In the genomic region with DNA sequence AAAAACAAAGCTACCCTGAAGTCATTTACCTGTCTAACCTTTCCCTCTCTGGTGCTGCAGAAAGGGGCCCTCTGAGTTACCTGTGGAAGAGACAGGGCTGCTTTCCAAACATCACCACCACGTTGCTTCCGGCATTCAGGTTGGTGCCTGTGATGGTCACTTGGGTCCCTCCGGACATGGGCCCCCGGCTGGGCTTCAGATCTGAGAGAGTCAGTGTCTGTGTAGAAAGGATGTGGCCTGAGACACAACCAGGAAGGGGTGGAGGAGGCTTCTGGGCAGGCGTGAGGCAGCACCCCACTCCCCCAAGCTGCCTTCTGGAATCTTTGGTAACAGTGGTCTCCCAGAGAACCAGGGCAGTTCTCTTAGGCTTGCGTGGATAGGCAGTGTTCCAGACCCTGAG, we compare ENCODE assay signal across 20 cellular contexts.
DNase-seq lines count a peak whose midpoint lies in the region; ATAC-seq, FAIRE-seq and TF ChIP-seq lines count a peak whose summit lies in the region.
"Had no signal": no experiment of that assay in that cellular context is flagged by ENCODE, and none has a peak within 500 bp of the region (broad histone marks: within the 10 kb centered on the region; RNA-seq: fewer than 3 reads in every experiment).

No MANE protein-coding gene starts in this region.

- TF ChIP-seq CTCF in GM23338 (conservative IDR thresholded peaks at IDR 0.05; ENCODE audit: low read depth in 2 of 2) (no peak), WTC11 (IDR thresholded peaks at IDR 0.05) (no peak), kidney (IDR thresholded peaks at IDR 0.05; ENCODE audit: borderline replicate concordance, extremely low read depth, insufficient read depth) (no peak), upper lobe of right lung (IDR thresholded peaks at IDR 0.05) (no peak), A673 (conservative IDR thresholded peaks at IDR 0.05; ENCODE audit: low read depth, low read length) (no peak)

- H3K27ac Mint-ChIP-seq in GM23338 (no peak overlapping the region), WTC11 (peak overlapping the region; percentile 9; the same call in 1 of the 2 replicates)
- H3K27ac Mint-ChIP-seq: B cell; CD4-positive, CD25-positive, alpha-beta regulatory T cell; CD8-positive, alpha-beta memory T cell had no signal

- no peaks in the 10 kb centered on the region for H4K20me1 ChIP-seq in GM23338 (replicated peaks; ENCODE audit: insufficient read depth)
- H4K20me1 ChIP-seq: BLaER1 treated with 17β-estradiol and CSF1 and Interleukin-3, amounts not matched to agents 10 nM and 100 nM had no signal

- FAIRE-seq in kidney (lab: Jason Lieb, UNC), result no peak
- FAIRE-seq: GM12878, HTR-8/SVneo had no signal

- no TSS peak for BruUV-seq in A673 (replicated peaks; lab: Mats Ljungman, UMichigan)

- H3K4me3 ChIP-seq in GM23338 (no peak overlapping the region), kidney (ENCODE audit: low read length in 2 of 2) (no peak overlapping the region), upper lobe of right lung (no peak overlapping the region), A673 (ENCODE audit: low read depth, low read length, poor library complexity, severe bottlenecking) (no peak overlapping the region)
- H3K4me3 ChIP-seq: BLaER1 treated with 17β-estradiol and CSF1 and Interleukin-3, amounts not matched to agents 10 nM and 100 nM; GM12878 had no signal

- CTCF ChIA-PET in WTC11 (lab: Charles Lee), result interaction anchor here (1.5 to 2.4 kb wide), 2 partner anchors 65 to 242 kb away, joined by 7 to 8 read pairs; no protein-coding TSS in a partner anchor
- CTCF ChIA-PET in A673 (lab: Charles Lee), result no interaction called here

- no peak overlapping the region for H2AFZ ChIP-seq in GM23338

- peaks cover 13% of the 10 kb centered on the region for H3K27me3 Mint-ChIP-seq in GM23338 (ENCODE audit: insufficient read depth, low read depth, poor library complexity)
- peaks cover 16% of the 10 kb centered on the region for H3K27me3 Mint-ChIP-seq in WTC11 (ENCODE audit: low read depth)

- no peaks in the 10 kb centered on the region for H3K79me2 ChIP-seq in GM23338 (replicated peaks; ENCODE audit: insufficient read depth)

- H3K9me3 Mint-ChIP-seq in GM23338, result peaks cover 22% of the 10 kb centered on the region
- H3K9me3 Mint-ChIP-seq in WTC11, result peaks cover 18% of the 10 kb centered on the region

- intact Hi-C loops in kidney (cut with DNase I), result no loop called here
- intact Hi-C loops in upper lobe of right lung (cut with DNase I), result no loop called here
- intact Hi-C loops in A673 (cut with micrococcal nuclease; ENCODE audit: unreplicated experiment), result no loop called here

- POLR2A ChIA-PET in WTC11 (lab: Charles Lee), result interaction anchor here (0.6 to 0.7 kb wide), 2 partner anchors 12 to 599 kb away, joined by 3 read pairs; no protein-coding TSS in a partner anchor
- POLR2A ChIA-PET in A673 (lab: Charles Lee; ENCODE audit: low non-redundant PET), result no interaction called here

- H3K4me1 Mint-ChIP-seq in GM23338 (peaks cover 51% of the 10 kb centered on the region), WTC11 (peaks cover 59% of the 10 kb centered on the region)
- H3K4me1 Mint-ChIP-seq: B cell; CD4-positive, CD25-positive, alpha-beta regulatory T cell; CD8-positive, alpha-beta memory T cell had no signal

- H3K27ac ChIP-seq in GM23338 (ENCODE audit: low read depth), result peak overlapping the region; percentile 86; the same call in 1 of the 2 replicates
- no peak overlapping the region for H3K27ac ChIP-seq in kidney (ENCODE audit: low read depth in 2 of 2, low read length in 2 of 2)
- H3K27ac ChIP-seq in upper lobe of right lung, result no peak overlapping the region
- no peak overlapping the region for H3K27ac ChIP-seq in A673 (ENCODE audit: low read depth, low read length, poor library complexity, severe bottlenecking)
- H3K27ac ChIP-seq: BLaER1 treated with 17β-estradiol and CSF1 and Interleukin-3, amounts not matched to agents 10 nM and 100 nM had no signal

- ATAC-seq in GM23338 (no peak), WTC11 (no peak), upper lobe of right lung (no peak), GM21390 (IDR thresholded peaks at IDR 0.05; ENCODE audit: unreplicated experiment) (no peak)
- ATAC-seq: GM12878 had no signal

- H3K9me3 ChIP-seq in kidney (ENCODE audit: control insufficient read depth in 1 of 2, low read length in 2 of 2) (peaks cover 0 to 10% of the 10 kb centered on the region in 2 donors), upper lobe of right lung (peaks cover 5% of the 10 kb centered on the region), A673 (ENCODE audit: low read depth, low read length, poor library complexity, severe bottlenecking) (peaks cover 12% of the 10 kb centered on the region)

- peak overlapping the region; percentile 9; the same call in 1 of the 2 replicates for H3K4me2 ChIP-seq in GM23338
- H3K4me2 ChIP-seq: BLaER1 treated with 17β-estradiol and CSF1 and Interleukin-3, amounts not matched to agents 10 nM and 100 nM had no signal

- peaks cover 28% of the 10 kb centered on the region for H3K4me1 ChIP-seq in GM23338 (ENCODE audit: insufficient read depth)
- no peaks in the 10 kb centered on the region for H3K4me1 ChIP-seq in kidney (ENCODE audit: control insufficient read depth in 1 of 2, insufficient read depth in 1 of 2, low read depth in 1 of 2, low read length in 2 of 2)
- H3K4me1 ChIP-seq in upper lobe of right lung, result no peaks in the 10 kb centered on the region
- H3K4me1 ChIP-seq in A673 (ENCODE audit: insufficient read depth, low read length, poor library complexity, severe bottlenecking), result no peaks in the 10 kb centered on the region
- H3K4me1 ChIP-seq: BLaER1 treated with 17β-estradiol and CSF1 and Interleukin-3, amounts not matched to agents 10 nM and 100 nM had no signal

- H3K27me3 ChIP-seq in GM23338 (ENCODE audit: insufficient read depth), result no peaks in the 10 kb centered on the region
- H3K27me3 ChIP-seq in upper lobe of right lung, result no peaks in the 10 kb centered on the region
- no peaks in the 10 kb centered on the region for H3K27me3 ChIP-seq in A673 (replicated peaks; ENCODE audit: insufficient read depth, low read depth, low read length, poor library complexity)
- H3K27me3 ChIP-seq: BLaER1 treated with 17β-estradiol and CSF1 and Interleukin-3, amounts not matched to agents 10 nM and 100 nM had no signal

- H3K36me3 Mint-ChIP-seq in GM23338 (ENCODE audit: low read depth) (peaks cover 22% of the 10 kb centered on the region), WTC11 (peaks cover 21% of the 10 kb centered on the region)
- H3K36me3 Mint-ChIP-seq: CD4-positive, CD25-positive, alpha-beta regulatory T cell; CD8-positive, alpha-beta memory T cell had no signal

- H3K4me3 Mint-ChIP-seq in GM23338 (no peak overlapping the region), WTC11 (no peak overlapping the region)
- H3K4me3 Mint-ChIP-seq: B cell; CD4-positive, CD25-positive, alpha-beta regulatory T cell; CD8-positive, alpha-beta memory T cell had no signal

- H3F3A ChIP-seq in GM23338 (replicated peaks; ENCODE audit: low read depth), result 0 out of 2 replicates have a peak, but pooled peaks cover 4% of the 10 kb centered on the region

- DNase-seq in GM23338 (ENCODE audit: low spot score), result no peak
- no peak for DNase-seq in WTC11 (ENCODE audit: low spot score)
- peak; percentile 39 for DNase-seq in kidney
- peak; percentile 22 for DNase-seq in upper lobe of right lung
- DNase-seq in HCEC 1CT, result no peak
- DNase-seq in A673 (ENCODE audit: low spot score), result no peak
- DNase-seq: 8988T; CD4-positive, CD25-positive, alpha-beta regulatory T cell; CD8-positive, alpha-beta memory T cell; COR-L47; DMS 273 treated with DMSO at 0.1 percent for 48 hours; DMS53; DND-41; EL; KG1 had no signal

- H3K9ac ChIP-seq in kidney (ENCODE audit: low read length in 2 of 2), result no peak overlapping the region
- H3K9ac ChIP-seq: BLaER1 treated with 17β-estradiol and CSF1 and Interleukin-3, amounts not matched to agents 10 nM and 100 nM had no signal

- H3K9me2 ChIP-seq in GM23338 (ENCODE audit: insufficient read depth), result no peaks in the 10 kb centered on the region; the same call in 1 of the 2 replicates

- 0 out of 2 replicates have a peak, but pooled peaks cover 3% of the 10 kb centered on the region for H3K36me3 ChIP-seq in GM23338 (ENCODE audit: insufficient read depth)
- no peaks in the 10 kb centered on the region for H3K36me3 ChIP-seq in kidney (ENCODE audit: control insufficient read depth in 1 of 2, insufficient read depth in 2 of 2, low read length in 2 of 2)
- no peaks in the 10 kb centered on the region for H3K36me3 ChIP-seq in upper lobe of right lung
- H3K36me3 ChIP-seq in A673 (ENCODE audit: insufficient read depth, low read length, poor library complexity, severe bottlenecking), result no peaks in the 10 kb centered on the region
- H3K36me3 ChIP-seq: BLaER1 treated with 17β-estradiol and CSF1 and Interleukin-3, amounts not matched to agents 10 nM and 100 nM had no signal

TF ChIP-seq in GM23338, 12 proteins besides CTCF, POLR2A, EP300 and RAD21 (continues in another document):
- TF ChIP-seq EZH2phosphoT487 (IDR thresholded peaks at IDR 0.05; ENCODE audit: unreplicated experiment) (no peak), CREB1 (CRISPR knock-in tag; IDR thresholded peaks at IDR 0.05; ENCODE audit: low read depth) (no peak), NANOG (IDR thresholded peaks at IDR 0.05; ENCODE audit: borderline replicate concordance) (no peak)
- TF ChIP-seq, protein P1, sequence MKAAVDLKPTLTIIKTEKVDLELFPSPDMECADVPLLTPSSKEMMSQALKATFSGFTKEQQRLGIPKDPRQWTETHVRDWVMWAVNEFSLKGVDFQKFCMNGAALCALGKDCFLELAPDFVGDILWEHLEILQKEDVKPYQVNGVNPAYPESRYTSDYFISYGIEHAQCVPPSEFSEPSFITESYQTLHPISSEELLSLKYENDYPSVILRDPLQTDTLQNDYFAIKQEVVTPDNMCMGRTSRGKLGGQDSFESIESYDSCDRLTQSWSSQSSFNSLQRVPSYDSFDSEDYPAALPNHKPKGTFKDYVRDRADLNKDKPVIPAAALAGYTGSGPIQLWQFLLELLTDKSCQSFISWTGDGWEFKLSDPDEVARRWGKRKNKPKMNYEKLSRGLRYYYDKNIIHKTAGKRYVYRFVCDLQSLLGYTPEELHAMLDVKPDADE (IDR thresholded peaks at IDR 0.05), result no peak

TF ChIP-seq in WTC11, 78 proteins besides CTCF, POLR2A, EP300 and RAD21 (continues in another document):
- TF ChIP-seq ZNF416 (CRISPR knock-in tag; IDR thresholded peaks at IDR 0.05), result no peak
- no peak for TF ChIP-seq RELA (CRISPR knock-in tag; IDR thresholded peaks at IDR 0.05; ENCODE audit: borderline replicate concordance)
- TF ChIP-seq IRF2 (CRISPR knock-in tag; IDR thresholded peaks at IDR 0.05; ENCODE audit: borderline replicate concordance, low read depth), result no peak
- TF ChIP-seq, protein P2, sequence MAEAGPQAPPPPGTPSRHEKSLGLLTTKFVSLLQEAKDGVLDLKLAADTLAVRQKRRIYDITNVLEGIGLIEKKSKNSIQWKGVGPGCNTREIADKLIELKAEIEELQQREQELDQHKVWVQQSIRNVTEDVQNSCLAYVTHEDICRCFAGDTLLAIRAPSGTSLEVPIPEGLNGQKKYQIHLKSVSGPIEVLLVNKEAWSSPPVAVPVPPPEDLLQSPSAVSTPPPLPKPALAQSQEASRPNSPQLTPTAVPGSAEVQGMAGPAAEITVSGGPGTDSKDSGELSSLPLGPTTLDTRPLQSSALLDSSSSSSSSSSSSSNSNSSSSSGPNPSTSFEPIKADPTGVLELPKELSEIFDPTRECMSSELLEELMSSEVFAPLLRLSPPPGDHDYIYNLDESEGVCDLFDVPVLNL (CRISPR knock-in tag; IDR thresholded peaks at IDR 0.05; ENCODE audit: borderline replicate concordance, low read depth), result no peak

Comparison
In these comparisons a context has a peak if more than half of its experiments do, and no peak if none do; other contexts are left out.
1. DNase-seq: peak in kidney (single experiment) and upper lobe of right lung (single experiment); none in GM23338 (single experiment), WTC11 (single experiment), HCEC 1CT (single experiment) and A673 (single experiment).